In the genomic region with DNA sequence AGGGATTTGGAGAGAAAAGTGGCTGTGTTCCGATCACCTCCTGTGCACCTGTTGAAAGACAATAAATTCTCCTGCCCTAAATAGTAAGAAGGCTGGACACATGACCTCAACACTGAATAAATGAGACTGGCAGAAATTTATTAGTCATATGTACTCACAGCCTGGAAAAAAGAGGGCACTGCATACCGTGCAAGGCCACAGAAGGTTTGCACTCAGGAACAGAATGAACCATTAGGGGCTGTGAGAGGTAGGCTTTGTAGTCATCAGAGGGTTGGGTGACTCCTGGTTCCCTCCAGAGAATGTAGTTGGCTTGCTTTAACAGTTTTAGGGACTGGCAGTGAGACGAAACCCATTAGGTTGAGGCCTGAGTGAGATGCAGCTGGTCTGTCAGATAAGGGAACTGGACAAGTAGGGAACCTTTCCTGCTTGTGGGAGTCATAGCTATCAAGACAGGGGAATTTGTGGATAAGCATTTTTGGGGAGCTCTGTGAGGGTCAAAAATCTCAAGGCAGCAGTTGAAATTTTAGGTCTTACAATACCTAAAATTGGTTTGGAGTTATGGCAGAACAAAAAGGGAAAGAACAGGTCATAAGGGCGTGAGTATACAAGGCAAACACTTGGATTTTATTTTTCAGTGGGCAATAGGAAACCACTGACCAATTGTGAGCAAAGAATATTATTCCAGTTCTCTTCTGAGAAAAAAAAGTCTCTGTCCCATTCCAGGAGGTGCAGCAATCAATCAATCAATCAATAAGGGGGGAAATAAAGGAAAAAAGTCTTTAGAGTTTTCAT, we compare ENCODE assay signal across 1 cellular context.
TF ChIP-seq lines count a peak whose summit lies in the region.

No MANE protein-coding gene starts in this region.

TF ChIP-seq in K562, 482 proteins besides CTCF, POLR2A, EP300 and RAD21 (continued from another document and continues in another):
- TF ChIP-seq CHAMP1 (IDR thresholded peaks at IDR 0.05) = peak; percentile 31; the same call in 1 of the 2 replicates
- no peak for TF ChIP-seq KDM2B (CRISPR knock-in tag; IDR thresholded peaks at IDR 0.05)
- TF ChIP-seq GABPA (tag; conservative IDR thresholded peaks at IDR 0.05; ENCODE audit: low read depth) = no peak
- TF ChIP-seq RCOR1 (IDR thresholded peaks at IDR 0.05; ENCODE audit: borderline replicate concordance in 1 of 2, low read depth in 2 of 2, low read length in 2 of 2) = peak; percentile 56 to 97; a peak in 3 of 4 replicates
- peak; percentile 96 for TF ChIP-seq MEIS2 (IDR thresholded peaks at IDR 0.05; ENCODE audit: partially characterized antibody)
- no peak for TF ChIP-seq E2F1 (CRISPR knock-in tag; IDR thresholded peaks at IDR 0.05)
- TF ChIP-seq ATF2 (CRISPR knock-in tag; IDR thresholded peaks at IDR 0.05) = no peak
- no peak for TF ChIP-seq SMAD1 (IDR thresholded peaks at IDR 0.05; ENCODE audit: low read depth, low read length, partially characterized antibody)
- TF ChIP-seq KAT7 (CRISPR knock-in tag; IDR thresholded peaks at IDR 0.05; ENCODE audit: borderline replicate concordance) = no peak
- TF ChIP-seq ZNF316 (IDR thresholded peaks at IDR 0.05) = peak; percentile 51
- peak; percentile 77; the same call in 1 of the 2 replicates for TF ChIP-seq KLF6 (CRISPR knock-in tag; IDR thresholded peaks at IDR 0.05; ENCODE audit: borderline replicate concordance)
- no peak for TF ChIP-seq PPARD (CRISPR knock-in tag; IDR thresholded peaks at IDR 0.05)
- TF ChIP-seq, protein P1, sequence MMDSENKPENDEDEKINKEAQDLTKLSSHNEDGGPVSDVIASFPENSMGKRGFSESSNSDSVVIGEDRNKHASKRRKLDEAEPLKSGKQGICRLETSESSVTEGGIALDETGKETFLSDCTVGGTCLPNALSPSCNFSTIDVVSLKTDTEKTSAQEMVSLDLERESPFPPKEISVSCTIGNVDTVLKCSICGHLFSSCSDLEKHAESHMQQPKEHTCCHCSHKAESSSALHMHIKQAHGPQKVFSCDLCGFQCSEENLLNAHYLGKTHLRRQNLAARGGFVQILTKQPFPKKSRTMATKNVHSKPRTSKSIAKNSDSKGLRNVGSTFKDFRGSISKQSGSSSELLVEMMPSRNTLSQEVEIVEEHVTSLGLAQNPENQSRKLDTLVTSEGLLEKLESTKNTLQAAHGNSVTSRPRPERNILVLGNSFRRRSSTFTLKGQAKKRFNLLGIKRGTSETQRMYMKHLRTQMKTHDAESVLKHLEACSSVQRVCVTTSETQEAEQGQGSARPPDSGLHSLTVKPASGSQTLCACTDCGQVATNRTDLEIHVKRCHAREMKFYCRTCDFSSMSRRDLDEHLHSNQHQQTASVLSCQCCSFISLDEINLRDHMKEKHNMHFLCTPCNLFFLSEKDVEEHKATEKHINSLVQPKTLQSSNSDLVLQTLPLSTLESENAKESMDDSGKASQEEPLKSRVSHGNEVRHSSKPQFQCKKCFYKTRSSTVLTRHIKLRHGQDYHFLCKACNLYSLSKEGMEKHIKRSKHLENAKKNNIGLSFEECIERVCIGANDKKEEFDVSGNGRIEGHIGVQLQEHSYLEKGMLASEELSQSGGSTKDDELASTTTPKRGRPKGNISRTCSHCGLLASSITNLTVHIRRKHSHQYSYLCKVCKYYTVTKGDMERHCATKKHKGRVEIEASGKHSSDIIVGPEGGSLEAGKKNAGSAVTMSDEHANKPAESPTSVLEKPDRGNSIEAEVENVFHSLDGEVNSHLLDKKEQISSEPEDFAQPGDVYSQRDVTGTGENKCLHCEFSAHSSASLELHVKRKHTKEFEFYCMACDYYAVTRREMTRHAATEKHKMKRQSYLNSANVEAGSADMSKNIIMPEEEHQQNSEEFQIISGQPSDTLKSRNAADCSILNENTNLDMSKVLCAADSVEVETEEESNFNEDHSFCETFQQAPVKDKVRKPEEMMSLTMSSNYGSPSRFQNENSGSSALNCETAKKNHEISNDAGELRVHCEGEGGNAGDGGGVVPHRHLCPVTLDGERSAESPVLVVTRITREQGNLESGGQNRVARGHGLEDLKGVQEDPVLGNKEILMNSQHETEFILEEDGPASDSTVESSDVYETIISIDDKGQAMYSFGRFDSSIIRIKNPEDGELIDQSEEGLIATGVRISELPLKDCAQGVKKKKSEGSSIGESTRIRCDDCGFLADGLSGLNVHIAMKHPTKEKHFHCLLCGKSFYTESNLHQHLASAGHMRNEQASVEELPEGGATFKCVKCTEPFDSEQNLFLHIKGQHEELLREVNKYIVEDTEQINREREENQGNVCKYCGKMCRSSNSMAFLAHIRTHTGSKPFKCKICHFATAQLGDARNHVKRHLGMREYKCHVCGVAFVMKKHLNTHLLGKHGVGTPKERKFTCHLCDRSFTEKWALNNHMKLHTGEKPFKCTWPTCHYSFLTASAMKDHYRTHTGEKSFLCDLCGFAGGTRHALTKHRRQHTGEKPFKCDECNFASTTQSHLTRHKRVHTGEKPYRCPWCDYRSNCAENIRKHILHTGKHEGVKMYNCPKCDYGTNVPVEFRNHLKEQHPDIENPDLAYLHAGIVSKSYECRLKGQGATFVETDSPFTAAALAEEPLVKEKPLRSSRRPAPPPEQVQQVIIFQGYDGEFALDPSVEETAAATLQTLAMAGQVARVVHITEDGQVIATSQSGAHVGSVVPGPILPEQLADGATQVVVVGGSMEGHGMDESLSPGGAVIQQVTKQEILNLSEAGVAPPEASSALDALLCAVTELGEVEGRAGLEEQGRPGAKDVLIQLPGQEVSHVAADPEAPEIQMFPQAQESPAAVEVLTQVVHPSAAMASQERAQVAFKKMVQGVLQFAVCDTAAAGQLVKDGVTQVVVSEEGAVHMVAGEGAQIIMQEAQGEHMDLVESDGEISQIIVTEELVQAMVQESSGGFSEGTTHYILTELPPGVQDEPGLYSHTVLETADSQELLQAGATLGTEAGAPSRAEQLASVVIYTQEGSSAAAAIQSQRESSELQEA (IDR thresholded peaks at IDR 0.05; ENCODE audit: low read depth) = no peak
- no peak for TF ChIP-seq ZNF830 (CRISPR knock-in tag; IDR thresholded peaks at IDR 0.05)
- no peak for TF ChIP-seq XRCC5 (IDR thresholded peaks at IDR 0.05; ENCODE audit: low read depth, low read length)
- TF ChIP-seq MAFK (IDR thresholded peaks at IDR 0.05; ENCODE audit: low read length) = peak; percentile 70
- TF ChIP-seq SIX5 (IDR thresholded peaks at IDR 0.05; ENCODE audit: borderline replicate concordance in 1 of 2, insufficient read depth in 1 of 2, low read depth in 1 of 2, low read length in 2 of 2) = no peak
- no peak for TF ChIP-seq ZNF174 (CRISPR knock-in tag; IDR thresholded peaks at IDR 0.05)
- TF ChIP-seq HNRNPUL1 (IDR thresholded peaks at IDR 0.05; ENCODE audit: low read length) = 0 out of 2 replicates have a peak, but pooled peaks have one; percentile 55
- no peak for TF ChIP-seq CBFB (CRISPR knock-in tag; IDR thresholded peaks at IDR 0.05)
- TF ChIP-seq ZNF785 (CRISPR knock-in tag; IDR thresholded peaks at IDR 0.05) = no peak
- TF ChIP-seq CBX1 (IDR thresholded peaks at IDR 0.05; ENCODE audit: low read depth) = 0 out of 2 replicates have a peak, but pooled peaks have one; percentile 72
- TF ChIP-seq OTX1 (CRISPR knock-in tag; IDR thresholded peaks at IDR 0.05) = 0 out of 2 replicates have a peak, but pooled peaks have one; percentile 54
- TF ChIP-seq ZNF347 (CRISPR knock-in tag; IDR thresholded peaks at IDR 0.05; ENCODE audit: low read depth) = no peak
- TF ChIP-seq BCL6 (CRISPR knock-in tag; IDR thresholded peaks at IDR 0.05) = no peak
- TF ChIP-seq ZNF3 (CRISPR knock-in tag; IDR thresholded peaks at IDR 0.05) = peak; percentile 46; the same call in 1 of the 2 replicates
- no peak for TF ChIP-seq MYBL2 (IDR thresholded peaks at IDR 0.05; ENCODE audit: low read depth)
- TF ChIP-seq MYBL2 (CRISPR knock-in tag; IDR thresholded peaks at IDR 0.05; ENCODE audit: borderline replicate concordance) = no peak
- TF ChIP-seq ZNF707 (CRISPR knock-in tag; conservative IDR thresholded peaks at IDR 0.05) = no peak
- TF ChIP-seq ZNF224 (CRISPR knock-in tag; IDR thresholded peaks at IDR 0.05) = no peak
- TF ChIP-seq ATF4 (CRISPR knock-in tag; IDR thresholded peaks at IDR 0.05) = no peak; the same call in none of the 2 replicates
- TF ChIP-seq, protein P2, sequence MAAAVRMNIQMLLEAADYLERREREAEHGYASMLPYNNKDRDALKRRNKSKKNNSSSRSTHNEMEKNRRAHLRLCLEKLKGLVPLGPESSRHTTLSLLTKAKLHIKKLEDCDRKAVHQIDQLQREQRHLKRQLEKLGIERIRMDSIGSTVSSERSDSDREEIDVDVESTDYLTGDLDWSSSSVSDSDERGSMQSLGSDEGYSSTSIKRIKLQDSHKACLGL (CRISPR knock-in tag; IDR thresholded peaks at IDR 0.05; ENCODE audit: borderline replicate concordance, poor library complexity, severe bottlenecking) = no peak
- TF ChIP-seq BRCA1 (IDR thresholded peaks at IDR 0.05) = no peak
- no peak for TF ChIP-seq BRCA1 (CRISPR knock-in tag; IDR thresholded peaks at IDR 0.05)
- TF ChIP-seq, protein P3, sequence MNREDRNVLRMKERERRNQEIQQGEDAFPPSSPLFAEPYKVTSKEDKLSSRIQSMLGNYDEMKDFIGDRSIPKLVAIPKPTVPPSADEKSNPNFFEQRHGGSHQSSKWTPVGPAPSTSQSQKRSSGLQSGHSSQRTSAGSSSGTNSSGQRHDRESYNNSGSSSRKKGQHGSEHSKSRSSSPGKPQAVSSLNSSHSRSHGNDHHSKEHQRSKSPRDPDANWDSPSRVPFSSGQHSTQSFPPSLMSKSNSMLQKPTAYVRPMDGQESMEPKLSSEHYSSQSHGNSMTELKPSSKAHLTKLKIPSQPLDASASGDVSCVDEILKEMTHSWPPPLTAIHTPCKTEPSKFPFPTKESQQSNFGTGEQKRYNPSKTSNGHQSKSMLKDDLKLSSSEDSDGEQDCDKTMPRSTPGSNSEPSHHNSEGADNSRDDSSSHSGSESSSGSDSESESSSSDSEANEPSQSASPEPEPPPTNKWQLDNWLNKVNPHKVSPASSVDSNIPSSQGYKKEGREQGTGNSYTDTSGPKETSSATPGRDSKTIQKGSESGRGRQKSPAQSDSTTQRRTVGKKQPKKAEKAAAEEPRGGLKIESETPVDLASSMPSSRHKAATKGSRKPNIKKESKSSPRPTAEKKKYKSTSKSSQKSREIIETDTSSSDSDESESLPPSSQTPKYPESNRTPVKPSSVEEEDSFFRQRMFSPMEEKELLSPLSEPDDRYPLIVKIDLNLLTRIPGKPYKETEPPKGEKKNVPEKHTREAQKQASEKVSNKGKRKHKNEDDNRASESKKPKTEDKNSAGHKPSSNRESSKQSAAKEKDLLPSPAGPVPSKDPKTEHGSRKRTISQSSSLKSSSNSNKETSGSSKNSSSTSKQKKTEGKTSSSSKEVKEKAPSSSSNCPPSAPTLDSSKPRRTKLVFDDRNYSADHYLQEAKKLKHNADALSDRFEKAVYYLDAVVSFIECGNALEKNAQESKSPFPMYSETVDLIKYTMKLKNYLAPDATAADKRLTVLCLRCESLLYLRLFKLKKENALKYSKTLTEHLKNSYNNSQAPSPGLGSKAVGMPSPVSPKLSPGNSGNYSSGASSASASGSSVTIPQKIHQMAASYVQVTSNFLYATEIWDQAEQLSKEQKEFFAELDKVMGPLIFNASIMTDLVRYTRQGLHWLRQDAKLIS (CRISPR knock-in tag; IDR thresholded peaks at IDR 0.05) = no peak
- TF ChIP-seq EHMT2 (IDR thresholded peaks at IDR 0.05) = peak; percentile 88
- no peak for TF ChIP-seq ZNF143 (CRISPR knock-in tag; IDR thresholded peaks at IDR 0.05)
- peak; percentile 99 for TF ChIP-seq ARID1B (IDR thresholded peaks at IDR 0.05)
- TF ChIP-seq NUFIP1 (IDR thresholded peaks at IDR 0.05; ENCODE audit: partially characterized antibody) = no peak
- 0 out of 2 replicates have a peak, but pooled peaks have one; percentile 17 for TF ChIP-seq CHD2 (IDR thresholded peaks at IDR 0.05; ENCODE audit: low read depth, low read length)
- TF ChIP-seq GTF2E2 (tag; IDR thresholded peaks at IDR 0.05) = no peak; the same call in 1 of the 2 replicates
- TF ChIP-seq ASH1L (IDR thresholded peaks at IDR 0.05; ENCODE audit: borderline replicate concordance, low read depth, partially characterized antibody) = no peak
- TF ChIP-seq ZNF41 (CRISPR knock-in tag; conservative IDR thresholded peaks at IDR 0.05) = no peak
